Comparison of ENCODE assay signal across 15 cellular contexts in the genomic region with DNA sequence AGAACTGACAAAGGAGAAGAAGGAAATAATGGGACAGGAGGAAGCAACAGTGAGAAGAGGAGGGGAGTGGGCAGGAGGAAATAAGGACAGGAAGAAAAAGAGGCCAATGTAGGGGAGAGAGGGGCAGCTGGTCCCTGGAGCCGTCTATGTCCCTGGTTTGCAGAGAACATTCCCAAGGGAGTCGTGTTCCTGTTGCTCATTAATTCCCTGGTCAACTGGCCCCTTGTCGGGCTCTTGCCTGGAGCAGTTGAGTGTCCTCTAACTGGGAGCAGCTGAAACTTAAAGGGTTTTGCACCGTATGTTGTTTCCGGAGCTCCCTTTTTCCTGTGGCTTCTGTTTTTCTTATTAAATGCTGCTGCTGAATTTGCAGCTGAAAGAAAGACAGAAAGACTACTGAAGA.
DNase-seq lines count a peak whose midpoint lies in the region; ATAC-seq and TF ChIP-seq lines count a peak whose summit lies in the region.
"Had no signal": no experiment of that assay in that cellular context is flagged by ENCODE, and none has a peak within 500 bp of the region (broad histone marks: within the 10 kb centered on the region; RNA-seq: fewer than 3 reads in every experiment).

No MANE protein-coding gene starts in this region.

- peak overlapping the region; percentile 9 to 95 (median 60); a peak in 6 of 7 replicates for H3K27ac Mint-ChIP-seq in H9
- H3K27ac Mint-ChIP-seq in glutamatergic neuron (ENCODE audit: unreplicated experiment) = peak overlapping the region; percentile 55
- H3K27ac Mint-ChIP-seq in neural progenitor cell = peak overlapping the region; percentile 7
- H3K27ac Mint-ChIP-seq in activated CD4-positive, alpha-beta T cell treated with anti-CD3 and anti-CD28 coated beads for 36 hours = no peak overlapping the region
- H3K27ac Mint-ChIP-seq: T-cell had no signal

- CTCF ChIA-PET in activated CD4-positive, alpha-beta T cell treated with anti-CD3 and anti-CD28 coated beads for 36 hours (lab: Charles Lee) = interaction anchor here (0.6 kb wide), 1 partner anchor 888 kb away, joined by 3 read pairs; no protein-coding TSS in a partner anchor

- H2BK12ac ChIP-seq in H9 (ENCODE audit: insufficient read length, low read depth, low read length) = no peak overlapping the region

- H2BK120ac ChIP-seq in H9 (ENCODE audit: low read depth, low read length, poor library complexity, severe bottlenecking) = no peak overlapping the region

- H3K9me3 ChIP-seq in H9 (ENCODE audit: control insufficient read depth, low read depth, low read length) (no peaks in the 10 kb centered on the region), neural progenitor cell (ENCODE audit: low read depth) (no peaks in the 10 kb centered on the region)
- H3K9me3 ChIP-seq: SK-N-SH had no signal

- H3K56ac ChIP-seq in H9 (ENCODE audit: insufficient read length, low read depth, low read length) = no peak overlapping the region

- no peak overlapping the region for H3K18ac ChIP-seq in H9 (ENCODE audit: insufficient read length, low read depth, low read length)

- H4K20me1 ChIP-seq in H9 (ENCODE audit: control insufficient read depth, insufficient read depth, insufficient read length) (no peaks in the 10 kb centered on the region), neural progenitor cell (ENCODE audit: low read depth) (no peaks in the 10 kb centered on the region)

- no peak for DNase-seq in H9
- DNase-seq in RPMI7951 (ENCODE audit: low read depth) = peak; percentile 32
- no peak for DNase-seq in glutamatergic neuron
- DNase-seq in neural progenitor cell (ENCODE audit: low spot score) = no peak
- no peak for DNase-seq in ureter (ENCODE audit: low spot score)
- no peak for DNase-seq in superior temporal gyrus (ENCODE audit: extremely low spot score)
- no peak for DNase-seq in activated CD4-positive, alpha-beta T cell treated with anti-CD3 and anti-CD28 coated beads for 36 hours
- DNase-seq: NCI-H187 treated with DMSO at 0.1 percent for 48 hours, NCI-H345, NCI-H748 treated with DMSO at 0.1 percent for 48 hours, PC-9, SK-N-SH, T-cell had no signal

- no peak overlapping the region for H3K23ac ChIP-seq in H9 (ENCODE audit: insufficient read length, low read depth, low read length)

- H3K9ac ChIP-seq in H9 (ENCODE audit: extremely low read depth, insufficient read length, low read length) (no peak overlapping the region), neural progenitor cell (no peak overlapping the region)
- H3K9ac ChIP-seq: SK-N-SH had no signal

- peaks cover 31 to 50% (median 32%) of the 10 kb centered on the region in 3 experiments for H3K36me3 Mint-ChIP-seq in H9 (ENCODE audit: insufficient read depth in 1 of 3, low read depth in 3 of 3)
- peaks cover 16% of the 10 kb centered on the region for H3K36me3 Mint-ChIP-seq in glutamatergic neuron (ENCODE audit: unreplicated experiment)
- peaks cover 8% of the 10 kb centered on the region for H3K36me3 Mint-ChIP-seq in neural progenitor cell
- H3K36me3 Mint-ChIP-seq in activated CD4-positive, alpha-beta T cell treated with anti-CD3 and anti-CD28 coated beads for 36 hours (ENCODE audit: low read depth) = no peaks in the 10 kb centered on the region
- H3K36me3 Mint-ChIP-seq: T-cell had no signal

- H3K4me3 Mint-ChIP-seq in H9 (peak overlapping the region in 1 of 2 experiments; percentile 12; a peak in 1 of 5 replicates), glutamatergic neuron (ENCODE audit: unreplicated experiment) (no peak overlapping the region), neural progenitor cell (no peak overlapping the region)
- H3K4me3 Mint-ChIP-seq in activated CD4-positive, alpha-beta T cell treated with anti-CD3 and anti-CD28 coated beads for 36 hours = no peak overlapping the region
- H3K4me3 Mint-ChIP-seq: T-cell had no signal

- ATAC-seq in activated CD4-positive, alpha-beta T cell treated with anti-CD3 and anti-CD28 coated beads for 36 hours = no peak
- no peak for ATAC-seq in HG03108 (IDR thresholded peaks at IDR 0.05; ENCODE audit: unreplicated experiment)
- ATAC-seq: T-cell had no signal

- TF ChIP-seq CTCF in H9 (conservative IDR thresholded peaks at IDR 0.05) = no peak
- TF ChIP-seq CTCF in glutamatergic neuron (IDR thresholded peaks at IDR 0.05; ENCODE audit: partially characterized antibody, unreplicated experiment) = no peak
- no peak for TF ChIP-seq CTCF in neural progenitor cell (IDR thresholded peaks at IDR 0.05)

- no peak overlapping the region for H4K8ac ChIP-seq in H9 (replicated peaks; ENCODE audit: insufficient read length, low read depth, low read length)

- no peak overlapping the region for H4K5ac ChIP-seq in H9 (ENCODE audit: insufficient read length, low read depth, low read length)

- H2AK5ac ChIP-seq in H9 (ENCODE audit: insufficient read length, low read length) = no peak overlapping the region

- H3K79me1 ChIP-seq in H9 (ENCODE audit: insufficient read depth, low read depth, low read length, poor library complexity, severe bottlenecking) = no peaks in the 10 kb centered on the region

- no peak overlapping the region for H2BK20ac ChIP-seq in H9 (ENCODE audit: low read depth, low read length, poor library complexity, severe bottlenecking)

- intact Hi-C loops in activated CD4-positive, alpha-beta T cell treated with anti-CD3 and anti-CD28 coated beads for 36 hours (cut with DNase I, micrococcal nuclease) = no loop called here

- H3K4me1 Mint-ChIP-seq in H9 (peaks cover 54 to 55% of the 10 kb centered on the region in 2 experiments), glutamatergic neuron (ENCODE audit: low read depth, unreplicated experiment) (peaks cover 51% of the 10 kb centered on the region), neural progenitor cell (peaks cover 30% of the 10 kb centered on the region)
- H3K4me1 Mint-ChIP-seq in activated CD4-positive, alpha-beta T cell treated with anti-CD3 and anti-CD28 coated beads for 36 hours = no peaks in the 10 kb centered on the region
- H3K4me1 Mint-ChIP-seq: T-cell had no signal

- no peak overlapping the region for H4K91ac ChIP-seq in H9 (ENCODE audit: insufficient read length, low read depth, low read length)

- peaks cover 6% of the 10 kb centered on the region; the same call in 1 of the 2 replicates for H3K4me1 ChIP-seq in H9 (ENCODE audit: insufficient read depth, low read length)
- no peaks in the 10 kb centered on the region for H3K4me1 ChIP-seq in neural progenitor cell

- H2BK15ac ChIP-seq in H9 (ENCODE audit: low read depth, low read length) = no peak overlapping the region

- POLR2A ChIA-PET in activated CD4-positive, alpha-beta T cell treated with anti-CD3 and anti-CD28 coated beads for 36 hours (lab: Charles Lee) = no interaction called here

- no peaks in the 10 kb centered on the region for H3K36me3 ChIP-seq in neural progenitor cell
- H3K36me3 ChIP-seq: HAP-1 had no signal

- peaks cover 3% of the 10 kb centered on the region for H3K27me3 Mint-ChIP-seq in H9 (ENCODE audit: low read depth)
- H3K27me3 Mint-ChIP-seq in glutamatergic neuron (ENCODE audit: unreplicated experiment) = peaks cover 9% of the 10 kb centered on the region
- peaks cover 12% of the 10 kb centered on the region for H3K27me3 Mint-ChIP-seq in neural progenitor cell (ENCODE audit: insufficient read depth, low read depth)
- peaks cover 10% of the 10 kb centered on the region for H3K27me3 Mint-ChIP-seq in activated CD4-positive, alpha-beta T cell treated with anti-CD3 and anti-CD28 coated beads for 36 hours

- H3K79me2 ChIP-seq in H9 (ENCODE audit: insufficient read depth, low read length) = no peaks in the 10 kb centered on the region
- no peaks in the 10 kb centered on the region for H3K79me2 ChIP-seq in neural progenitor cell (ENCODE audit: low read depth)

- no peak overlapping the region for H3T11ph ChIP-seq in H9 (ENCODE audit: low read length)

- H3K4me3 ChIP-seq in neural progenitor cell = no peak overlapping the region
- H3K4me3 ChIP-seq: HAP-1, PC-9 had no signal

- H2AFZ ChIP-seq in H9 (ENCODE audit: low read length) (no peak overlapping the region), neural progenitor cell (replicated peaks) (no peak overlapping the region)
- H2AFZ ChIP-seq: PC-9 had no signal

- no CpG with 5 or more reads among the region's 5 CpGs for WGBS in H9 (ENCODE audit: extremely low coverage, insufficient read length, low lambda C conversion rate)

- peak overlapping the region; percentile 11 for H3K27ac ChIP-seq in H9 (ENCODE audit: insufficient read length, low read depth, low read length)
- no peak overlapping the region for H3K27ac ChIP-seq in neural progenitor cell
- H3K27ac ChIP-seq: PC-9 had no signal

- no peak overlapping the region for H2BK5ac ChIP-seq in H9 (ENCODE audit: insufficient read length, low read length)

- H3K27me3 ChIP-seq in H9 (ENCODE audit: insufficient read depth, low read length) (no peaks in the 10 kb centered on the region), neural progenitor cell (no peaks in the 10 kb centered on the region)

- H3K9me3 Mint-ChIP-seq in H9 (peaks cover 40 to 51% of the 10 kb centered on the region in 2 experiments), glutamatergic neuron (ENCODE audit: unreplicated experiment) (peaks cover 14% of the 10 kb centered on the region), neural progenitor cell (peaks cover 37% of the 10 kb centered on the region)
- no peaks in the 10 kb centered on the region for H3K9me3 Mint-ChIP-seq in activated CD4-positive, alpha-beta T cell treated with anti-CD3 and anti-CD28 coated beads for 36 hours (ENCODE audit: low read depth)

- no peaks in the 10 kb centered on the region for H3F3A ChIP-seq in neural progenitor cell (ENCODE audit: low read depth)

- no peak overlapping the region for H3K4ac ChIP-seq in H9 (ENCODE audit: low read depth, low read length)

- no peaks in the 10 kb centered on the region for H3K23me2 ChIP-seq in H9 (ENCODE audit: insufficient read length, low read depth, low read length, poor library complexity, severe bottlenecking)

- H3K4me2 ChIP-seq in H9 (ENCODE audit: insufficient read depth, insufficient read length, low read length) = no peak overlapping the region
- H3K4me2 ChIP-seq in neural progenitor cell = no peak overlapping the region
- H3K4me2 ChIP-seq: PC-9, SK-N-SH had no signal

- H3K14ac ChIP-seq in H9 (ENCODE audit: insufficient read depth, low read length) = 0 out of 2 replicates have a peak overlapping the region, but pooled peaks have one; percentile 18
